ENCODE assay signal across 18 cellular contexts in genomic region chr6:107237992-107238660, GRCh38.
A peak's percentile ranks its signal among the peaks of the same experiment; 100 is the strongest.
DNase-seq lines count a peak whose midpoint lies in the region; ATAC-seq, FAIRE-seq and TF ChIP-seq lines count a peak whose summit lies in the region.
"Had no signal": no experiment of that assay in that cellular context is flagged by ENCODE, and none has a peak within 500 bp of the region (broad histone marks: within the 10 kb centered on the region; RNA-seq: fewer than 3 reads in every experiment).

No MANE protein-coding gene starts in this region.

- no peak overlapping the region for H2AK5ac ChIP-seq in mesendoderm (ENCODE audit: low read length)

- intact Hi-C loops in mucosa of descending colon (cut with DNase I, micrococcal nuclease): no loop called here

- H3K4me2 ChIP-seq in mesendoderm (ENCODE audit: low read length): no peak overlapping the region

- H3K4me1 ChIP-seq in mucosa of descending colon (ENCODE audit: low read depth) (no peaks in the 10 kb centered on the region), mesendoderm (ENCODE audit: control insufficient read depth, low read depth, low read length) (no peaks in the 10 kb centered on the region)

- WGBS in mesendoderm (ENCODE audit: extremely low coverage, insufficient coverage, low lambda C conversion rate): no CpG with 5 or more reads among the region's 5 CpGs

- ATAC-seq in mucosa of descending colon: no peak
- no peak for ATAC-seq in GM18511 (IDR thresholded peaks at IDR 0.05; ENCODE audit: unreplicated experiment)
- ATAC-seq: left ventricle myocardium superior had no signal

- no peak overlapping the region for H2BK5ac ChIP-seq in mesendoderm (ENCODE audit: low read length)

- H4K5ac ChIP-seq in mesendoderm (ENCODE audit: low read length): no peak overlapping the region

- H3K4me3 ChIP-seq in mucosa of descending colon (no peak overlapping the region), mesendoderm (ENCODE audit: low read length) (no peak overlapping the region)
- H3K4me3 ChIP-seq: MG63 had no signal

- H2BK120ac ChIP-seq in mesendoderm (ENCODE audit: low read depth, low read length): no peak overlapping the region

- H3K27me3 ChIP-seq in mesendoderm (ENCODE audit: insufficient read depth, low read length, poor library complexity): no peaks in the 10 kb centered on the region
- H3K27me3 ChIP-seq: MG63 had no signal

- no peak overlapping the region for H3K56ac ChIP-seq in mesendoderm (ENCODE audit: low read length)

- no peak overlapping the region for H3K27ac ChIP-seq in mesendoderm (ENCODE audit: low read depth, low read length)

- peaks cover 7% of the 10 kb centered on the region for H3K9me3 ChIP-seq in mucosa of descending colon

- H3K23ac ChIP-seq in mesendoderm (ENCODE audit: low read length): no peak overlapping the region

- H3K9ac ChIP-seq in mesendoderm (ENCODE audit: low read length): no peak overlapping the region

- peak; percentile 32 for DNase-seq in D341Med (ENCODE audit: low spot score)
- DNase-seq in HTR-8/SVneo (ENCODE audit: insufficient read length, low spot score): peak; percentile 20
- peak; percentile 78 for DNase-seq in amniotic epithelial cell (ENCODE audit: low read depth)
- DNase-seq in fibroblast of peridontal ligament (ENCODE audit: extremely low read depth): peak; percentile 21
- DNase-seq in SKM-1 treated with dmso at 0.1 percent for 144 hours (lab: John Stamatoyannopoulos, UW; ENCODE audit: unreplicated experiment): no peak
- DNase-seq in mucosa of descending colon: no peak
- no peak for DNase-seq in mesendoderm
- DNase-seq: ACHN; activated CD4-positive, CD25-positive, alpha-beta regulatory T cell treated with anti-CD3 and anti-CD28 coated beads, Interleukin-2, amount 50 U/mL, for 72 hours; cerebellar nuclear complex; left ventricle myocardium superior; MG63; NCI-H187 treated with DMSO at 0.1 percent for 48 hours; NCI-H446 treated with DMSO at 0.1 percent for 48 hours; nucleus accumbens; SIG-M5; stimulated activated naive CD4-positive, alpha-beta T cell treated with Interleukin-2 at 50 U/mL for 16 hours had no signal

- no peaks in the 10 kb centered on the region for H3K36me3 ChIP-seq in mucosa of descending colon (ENCODE audit: low read depth)
- H3K36me3 ChIP-seq in mesendoderm (ENCODE audit: control insufficient read depth, insufficient read depth, low read length): no peaks in the 10 kb centered on the region
- H3K36me3 ChIP-seq: MG63 had no signal

- H3K18ac ChIP-seq in mesendoderm (ENCODE audit: low read length): no peak overlapping the region

- H3K79me1 ChIP-seq in mesendoderm (ENCODE audit: low read length): no peaks in the 10 kb centered on the region

- TF ChIP-seq CTCF in mucosa of descending colon (IDR thresholded peaks at IDR 0.05): no peak

- FAIRE-seq in HTR-8/SVneo (lab: Jason Lieb, UNC): no peak

- H3K79me2 ChIP-seq in mesendoderm (ENCODE audit: control insufficient read depth, insufficient read depth, low read length): no peaks in the 10 kb centered on the region

- H3K4ac ChIP-seq in mesendoderm (ENCODE audit: low read depth, low read length): no peak overlapping the region

- H2BK15ac ChIP-seq in mesendoderm (replicated peaks; ENCODE audit: low read depth): no peak overlapping the region

- H4K8ac ChIP-seq in mesendoderm (ENCODE audit: low read depth, low read length): no peak overlapping the region

Comparison
In these comparisons a context has a peak if more than half of its experiments do, and no peak if none do; other contexts are left out.
1. DNase-seq: peak in D341Med (single experiment), HTR-8/SVneo (single experiment), amniotic epithelial cell (single experiment) and fibroblast of peridontal ligament (single experiment); none in SKM-1 treated with dmso at 0.1 percent for 144 hours (single experiment), mucosa of descending colon (0 of 3) and mesendoderm (single experiment).